ENCODE assay signal across 30 cellular contexts in genomic region chr12:74619886-74620285, GRCh38.
"Had no signal": no experiment of that assay in that cellular context is flagged by ENCODE, and none has a peak within 500 bp of the region (broad histone marks: within the 10 kb centered on the region; RNA-seq: fewer than 3 reads in every experiment).

No MANE protein-coding gene starts in this region.

- H3K27ac ChIP-seq: adrenal gland, ascending aorta, esophagus muscularis mucosa, heart right ventricle, lower lobe of right lung, neural progenitor cell, parathyroid adenoma, psoas muscle, right atrium auricular region, testis, transverse colon, VCaP had no signal

- ATAC-seq: heart right ventricle, left lobe of liver, lower lobe of right lung, natural killer cell, psoas muscle had no signal

- H3K36me3 Mint-ChIP-seq: activated naive CD8-positive, alpha-beta T cell treated with anti-CD3 and anti-CD28 coated beads for 36 hours; brain; natural killer cell; neural progenitor cell had no signal

- H3K4me1 Mint-ChIP-seq: activated naive CD8-positive, alpha-beta T cell treated with anti-CD3 and anti-CD28 coated beads for 36 hours; brain; natural killer cell; neural progenitor cell had no signal

- H3K9me3 ChIP-seq: adrenal gland, ascending aorta, esophagus muscularis mucosa, heart right ventricle, lower lobe of right lung, psoas muscle, right atrium auricular region, testis, transverse colon had no signal

- H3K4me3 Mint-ChIP-seq: activated naive CD4-positive, alpha-beta T cell treated with anti-CD3 and anti-CD28 coated beads for 36 hours; activated naive CD8-positive, alpha-beta T cell treated with anti-CD3 and anti-CD28 coated beads for 36 hours; activated T-helper 1 cell treated with anti-CD3 and anti-CD28 coated beads, Interleukin-12 subunit alpha, Interleukin-12 subunit beta, Interleukin-2, Interleukin-4 antibody, amounts not matched to agents 30 ng/mL and 10 ng/mL and 1 ng/mL, durations not matched to agents 14 hours and 24 hours and 36 hours; brain; natural killer cell; neural progenitor cell had no signal

- H3K36me3 ChIP-seq: adrenal gland, ascending aorta, esophagus muscularis mucosa, heart right ventricle, lower lobe of right lung, neural progenitor cell, right atrium auricular region, transverse colon had no signal

- DNase-seq: activated CD4-positive, alpha-beta T cell treated with anti-CD3 and anti-CD28 coated beads for 4 hours; activated CD4-positive, alpha-beta T cell treated with anti-CD3 and anti-CD28 coated beads, Interleukin-2, amount 50 U/mL, for 48 hours; activated CD8-positive, alpha-beta memory T cell treated with anti-CD3 and anti-CD28 coated beads for 24 hours; activated effector memory CD4-positive, alpha-beta T cell treated with anti-CD3 and anti-CD28 coated beads, Interleukin-2, amount 50 U/mL, for 16 hours; activated naive CD4-positive, alpha-beta T cell treated with anti-CD3 and anti-CD28 coated beads for 36 hours; activated naive CD8-positive, alpha-beta T cell treated with anti-CD3 and anti-CD28 coated beads for 36 hours; adrenal gland; caudate nucleus; foreskin melanocyte; heart right ventricle; kidney glomerular epithelial cell; lower lobe of right lung; mesendoderm; natural killer cell; occipital lobe; psoas muscle; stimulated activated CD4-positive, alpha-beta T cell treated with anti-CD3 and anti-CD28 coated beads, Interleukin-2, amount 100 ng/mL, for 48 hours; stimulated activated naive CD4-positive, alpha-beta T cell treated with Interleukin-2 at 50 U/mL for 16 hours; T-helper 9 cell; testis; transverse colon had no signal

- H3K4me1 ChIP-seq: adrenal gland, ascending aorta, esophagus muscularis mucosa, heart right ventricle, lower lobe of right lung, neural progenitor cell, parathyroid adenoma, psoas muscle, right atrium auricular region, testis, transverse colon had no signal

- H3K27me3 Mint-ChIP-seq: brain had no signal

- H3K4me3 ChIP-seq: adrenal gland, ascending aorta, esophagus muscularis mucosa, heart right ventricle, lower lobe of right lung, neural progenitor cell, psoas muscle, right atrium auricular region, testis, transverse colon had no signal

- H3K9me3 Mint-ChIP-seq: activated naive CD4-positive, alpha-beta T cell treated with anti-CD3 and anti-CD28 coated beads for 36 hours; activated naive CD8-positive, alpha-beta T cell treated with anti-CD3 and anti-CD28 coated beads for 36 hours; activated T-helper 1 cell treated with anti-CD3 and anti-CD28 coated beads, Interleukin-12 subunit alpha, Interleukin-12 subunit beta, Interleukin-2, Interleukin-4 antibody, amounts not matched to agents 30 ng/mL and 10 ng/mL and 1 ng/mL, durations not matched to agents 14 hours and 24 hours and 36 hours; brain; natural killer cell; neural progenitor cell had no signal

- H3K27ac Mint-ChIP-seq: activated naive CD4-positive, alpha-beta T cell treated with anti-CD3 and anti-CD28 coated beads for 36 hours; activated naive CD8-positive, alpha-beta T cell treated with anti-CD3 and anti-CD28 coated beads for 36 hours; activated T-helper 1 cell treated with anti-CD3 and anti-CD28 coated beads, Interleukin-12 subunit alpha, Interleukin-12 subunit beta, Interleukin-2, Interleukin-4 antibody, amounts not matched to agents 30 ng/mL and 10 ng/mL and 1 ng/mL, durations not matched to agents 14 hours and 24 hours and 36 hours; brain; natural killer cell; neural progenitor cell had no signal

- H3K27me3 ChIP-seq: adrenal gland, ascending aorta, esophagus muscularis mucosa, heart right ventricle, neural progenitor cell, right atrium auricular region, testis, transverse colon had no signal
